1 cellular context compared by ENCODE assay signal in the genomic region with DNA sequence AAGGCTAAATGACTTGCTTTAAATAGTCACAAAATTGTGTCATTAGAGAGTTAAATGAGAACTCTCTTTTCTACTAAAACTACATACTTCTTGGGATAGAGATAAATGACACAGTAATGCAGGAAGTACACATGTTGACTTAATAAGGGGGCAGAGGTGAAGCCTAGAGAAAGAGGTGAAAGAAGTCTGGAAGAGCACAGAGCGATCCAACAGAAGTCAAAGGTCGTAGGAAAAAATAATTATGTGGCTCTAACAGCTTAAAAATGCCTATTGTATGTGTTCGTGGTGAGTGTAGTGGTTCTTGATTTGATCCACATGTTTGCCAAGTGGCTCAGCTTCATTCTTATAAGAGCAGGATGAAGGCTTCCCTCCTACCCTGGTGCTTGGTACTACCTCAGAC.
TF ChIP-seq lines count a peak whose summit lies in the region.

No MANE protein-coding gene starts in this region.

TF ChIP-seq in H1, 55 proteins besides CTCF, POLR2A, EP300 and RAD21:
- no peak for TF ChIP-seq SAP30 (IDR thresholded peaks at IDR 0.05; ENCODE audit: insufficient read depth, insufficient replicate concordance, low read length)
- no peak for TF ChIP-seq RNF2 (IDR thresholded peaks at IDR 0.05; ENCODE audit: borderline replicate concordance, low read depth, low read length, missing control alignments, poor library complexity, severe bottlenecking)
- no peak for TF ChIP-seq GTF2F1 (IDR thresholded peaks at IDR 0.05; ENCODE audit: borderline replicate concordance, low read depth, low read length)
- TF ChIP-seq BRCA1 (IDR thresholded peaks at IDR 0.05; ENCODE audit: low read depth, low read length): no peak
- TF ChIP-seq HDAC6 (IDR thresholded peaks at IDR 0.05; ENCODE audit: low read depth, low read length): no peak
- TF ChIP-seq EZH2 (IDR thresholded peaks at IDR 0.05; ENCODE audit: low read depth, low read length, severe bottlenecking): no peak
- TF ChIP-seq JUND (IDR thresholded peaks at IDR 0.05; ENCODE audit: low read length): no peak
- TF ChIP-seq SP1 (IDR thresholded peaks at IDR 0.05; ENCODE audit: low read depth, low read length): no peak
- no peak for TF ChIP-seq JUN (IDR thresholded peaks at IDR 0.05; ENCODE audit: low read depth, low read length)
- TF ChIP-seq PHF8 (conservative IDR thresholded peaks at IDR 0.05; ENCODE audit: low read depth, low read length): no peak
- TF ChIP-seq, protein P1, sequence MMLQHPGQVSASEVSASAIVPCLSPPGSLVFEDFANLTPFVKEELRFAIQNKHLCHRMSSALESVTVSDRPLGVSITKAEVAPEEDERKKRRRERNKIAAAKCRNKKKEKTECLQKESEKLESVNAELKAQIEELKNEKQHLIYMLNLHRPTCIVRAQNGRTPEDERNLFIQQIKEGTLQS (IDR thresholded peaks at IDR 0.05; ENCODE audit: insufficient read depth, low read depth, low read length): no peak
- no peak for TF ChIP-seq ZNF274 (IDR thresholded peaks at IDR 0.05; ENCODE audit: borderline replicate concordance, extremely low read depth, low read length)
- TF ChIP-seq RFX5 (IDR thresholded peaks at IDR 0.05; ENCODE audit: borderline replicate concordance, low read depth, low read length): no peak
- no peak for TF ChIP-seq POU5F1 (IDR thresholded peaks at IDR 0.05; ENCODE audit: low read depth, low read length)
